1 cellular context compared by ENCODE assay signal in genomic region chr2:219687882-219688559, GRCh38.
A peak's percentile ranks its signal among the peaks of the same experiment; 100 is the strongest.
TF ChIP-seq lines count a peak whose summit lies in the region.

No MANE protein-coding gene starts in this region.

TF ChIP-seq in K562, 482 proteins besides CTCF, POLR2A, EP300 and RAD21 (continued from another document and continues in another):
- TF ChIP-seq E2F8 (IDR thresholded peaks at IDR 0.05; ENCODE audit: low read depth, partially characterized antibody): no peak
- TF ChIP-seq ZNF217 (CRISPR knock-in tag; IDR thresholded peaks at IDR 0.05): no peak
- TF ChIP-seq ETS1 (conservative IDR thresholded peaks at IDR 0.05; ENCODE audit: control insufficient read depth, low read depth, low read length): no peak
- no peak for TF ChIP-seq GABPB2 (CRISPR knock-in tag; conservative IDR thresholded peaks at IDR 0.05)
- TF ChIP-seq FOXJ3 (CRISPR knock-in tag; IDR thresholded peaks at IDR 0.05): no peak
- no peak for TF ChIP-seq ZNF316 (IDR thresholded peaks at IDR 0.05)
- 0 out of 2 replicates have a peak, but pooled peaks have one; percentile 37 for TF ChIP-seq MECOM (CRISPR knock-in tag; IDR thresholded peaks at IDR 0.05)
- TF ChIP-seq ZNF277 (CRISPR knock-in tag; IDR thresholded peaks at IDR 0.05; ENCODE audit: borderline replicate concordance): no peak
- no peak for TF ChIP-seq ATF3 (IDR thresholded peaks at IDR 0.05)
- TF ChIP-seq ATF3 (CRISPR knock-in tag; conservative IDR thresholded peaks at IDR 0.05): no peak
- peak; percentile 31; the same call in 1 of the 2 replicates for TF ChIP-seq CXXC5 (CRISPR knock-in tag; IDR thresholded peaks at IDR 0.05)
- TF ChIP-seq ZNF583 (CRISPR knock-in tag; IDR thresholded peaks at IDR 0.05): 0 out of 2 replicates have a peak, but pooled peaks have one; percentile 57
- 0 out of 2 replicates have a peak, but pooled peaks have one; percentile 24 for TF ChIP-seq MTF1 (CRISPR knock-in tag; IDR thresholded peaks at IDR 0.05; ENCODE audit: borderline replicate concordance)
- no peak; the same call in 1 of the 2 replicates for TF ChIP-seq KLF13 (tag; IDR thresholded peaks at IDR 0.05; ENCODE audit: borderline replicate concordance, low read depth)
- TF ChIP-seq ZNF584 (CRISPR knock-in tag; IDR thresholded peaks at IDR 0.05; ENCODE audit: low read depth): no peak
- no peak for TF ChIP-seq DLX4 (CRISPR knock-in tag; IDR thresholded peaks at IDR 0.05)
- TF ChIP-seq MTA3 (IDR thresholded peaks at IDR 0.05; ENCODE audit: borderline replicate concordance): no peak
- TF ChIP-seq CHD2 (IDR thresholded peaks at IDR 0.05; ENCODE audit: low read depth, low read length): peak; percentile 64
- TF ChIP-seq BCL6 (CRISPR knock-in tag; IDR thresholded peaks at IDR 0.05): no peak
- TF ChIP-seq CBFA2T2 (conservative IDR thresholded peaks at IDR 0.05): no peak
- no peak for TF ChIP-seq XRCC5 (IDR thresholded peaks at IDR 0.05; ENCODE audit: low read depth, low read length)
- no peak for TF ChIP-seq NKRF (IDR thresholded peaks at IDR 0.05; ENCODE audit: borderline replicate concordance)
- TF ChIP-seq SMAD1 (IDR thresholded peaks at IDR 0.05; ENCODE audit: low read depth, low read length, partially characterized antibody): no peak
- no peak for TF ChIP-seq ZBED1 (IDR thresholded peaks at IDR 0.05)
- TF ChIP-seq DDX20 (tag; IDR thresholded peaks at IDR 0.05; ENCODE audit: low read depth): 0 out of 2 replicates have a peak, but pooled peaks have one; percentile 46
- no peak for TF ChIP-seq BRF2 (IDR thresholded peaks at IDR 0.05; ENCODE audit: borderline replicate concordance, insufficient read depth, insufficient read length)
- TF ChIP-seq ZNF830 (CRISPR knock-in tag; IDR thresholded peaks at IDR 0.05): no peak
- TF ChIP-seq ZNF318 (IDR thresholded peaks at IDR 0.05; ENCODE audit: borderline replicate concordance in 1 of 2, low read depth in 1 of 2): no peak
- TF ChIP-seq RBM14 (IDR thresholded peaks at IDR 0.05; ENCODE audit: borderline replicate concordance, insufficient read depth, low read depth, low read length): no peak
- TF ChIP-seq MED1 (CRISPR knock-in tag; IDR thresholded peaks at IDR 0.05; ENCODE audit: borderline replicate concordance): no peak
- TF ChIP-seq ZKSCAN8 (CRISPR knock-in tag; IDR thresholded peaks at IDR 0.05): no peak
- no peak for TF ChIP-seq ZFP91 (CRISPR knock-in tag; IDR thresholded peaks at IDR 0.05)
- no peak for TF ChIP-seq NR4A1 (CRISPR knock-in tag; IDR thresholded peaks at IDR 0.05)
- TF ChIP-seq NR4A1 (tag; IDR thresholded peaks at IDR 0.05): peak; percentile 81
- no peak for TF ChIP-seq NR2F6 (CRISPR knock-in tag; IDR thresholded peaks at IDR 0.05)
- no peak for TF ChIP-seq ZBTB8A (IDR thresholded peaks at IDR 0.05; ENCODE audit: partially characterized antibody)
- no peak for TF ChIP-seq ESRRB (CRISPR knock-in tag; IDR thresholded peaks at IDR 0.05; ENCODE audit: borderline replicate concordance)
- no peak for TF ChIP-seq GABPA (tag; conservative IDR thresholded peaks at IDR 0.05; ENCODE audit: low read depth)
- no peak for TF ChIP-seq ZNF174 (CRISPR knock-in tag; IDR thresholded peaks at IDR 0.05)
- TF ChIP-seq WHSC1 (IDR thresholded peaks at IDR 0.05; ENCODE audit: low read length): no peak
- no peak for TF ChIP-seq ZNF354B (CRISPR knock-in tag; IDR thresholded peaks at IDR 0.05)
- TF ChIP-seq FOXJ2 (tag; IDR thresholded peaks at IDR 0.05): no peak
- TF ChIP-seq HMG20B (CRISPR knock-in tag; IDR thresholded peaks at IDR 0.05): no peak
- no peak for TF ChIP-seq HNRNPLL (IDR thresholded peaks at IDR 0.05; ENCODE audit: low read depth, low read length, poor library complexity, severe bottlenecking)
- TF ChIP-seq NCOA2 (IDR thresholded peaks at IDR 0.05; ENCODE audit: partially characterized antibody in 2 of 2): no peak
- no peak for TF ChIP-seq ZNF143 (CRISPR knock-in tag; IDR thresholded peaks at IDR 0.05)
- no peak for TF ChIP-seq POLR2H (tag; IDR thresholded peaks at IDR 0.05; ENCODE audit: low read depth)
- no peak for TF ChIP-seq ZNF384 (IDR thresholded peaks at IDR 0.05; ENCODE audit: low read depth, low read length)
- TF ChIP-seq CREBBP (IDR thresholded peaks at IDR 0.05; ENCODE audit: low read depth, low read length): no peak
